Comparison of ENCODE assay signal across 8 cellular contexts in genomic region chr18:46070683-46071614, GRCh38. TPM values are rescaled to one million over a fixed set of nuclear protein-coding genes. Genes with fewer than 3 reads are reported as not detected.
DNase-seq lines count a peak whose midpoint lies in the region; ATAC-seq lines count a peak whose summit lies in the region.

No MANE protein-coding gene starts in this region.

- peaks cover 6 to 46% (median 23%) of the 10 kb centered on the region in 4 donors for H3K4me1 Mint-ChIP-seq in CD4-positive, CD25-positive, alpha-beta regulatory T cell
- peaks cover 45% of the 10 kb centered on the region for H3K4me1 Mint-ChIP-seq in activated T-helper 2 cell treated with anti-CD3 and anti-CD28 coated beads, Interferon-gamma antibody, Interleukin-2, Interleukin-4, amounts not matched to agents 10 μg/mL and 5 μg/mL and 100 μg/mL, durations not matched to agents 14 hours and 24 hours and 36 hours (ENCODE audit: low read depth)

- H3K4me3 Mint-ChIP-seq in CD4-positive, CD25-positive, alpha-beta regulatory T cell = peak overlapping the region; percentile 69 to 90 (median 80)
- H3K4me3 Mint-ChIP-seq in activated T-helper 2 cell treated with anti-CD3 and anti-CD28 coated beads, Interferon-gamma antibody, Interleukin-2, Interleukin-4, amounts not matched to agents 10 μg/mL and 5 μg/mL and 100 μg/mL, durations not matched to agents 14 hours and 24 hours and 36 hours (ENCODE audit: low read depth) = peak overlapping the region; percentile 76

- H3K27ac Mint-ChIP-seq in CD4-positive, CD25-positive, alpha-beta regulatory T cell = peak overlapping the region; percentile 14 to 84 (median 41)
- H3K27ac Mint-ChIP-seq in activated T-helper 2 cell treated with anti-CD3 and anti-CD28 coated beads, Interferon-gamma antibody, Interleukin-2, Interleukin-4, amounts not matched to agents 10 μg/mL and 5 μg/mL and 100 μg/mL, durations not matched to agents 14 hours and 24 hours and 36 hours = peak overlapping the region; percentile 57

- peaks cover 10% of the 10 kb centered on the region for H3K36me3 Mint-ChIP-seq in CD4-positive, CD25-positive, alpha-beta regulatory T cell
- peaks cover 13% of the 10 kb centered on the region for H3K36me3 Mint-ChIP-seq in activated T-helper 2 cell treated with anti-CD3 and anti-CD28 coated beads, Interferon-gamma antibody, Interleukin-2, Interleukin-4, amounts not matched to agents 10 μg/mL and 5 μg/mL and 100 μg/mL, durations not matched to agents 14 hours and 24 hours and 36 hours (ENCODE audit: low read depth)

- H3K36me3 ChIP-seq in CD4-positive, CD25-positive, alpha-beta regulatory T cell (ENCODE audit: control insufficient read depth, insufficient read depth, low read length) = no peaks in the 10 kb centered on the region

- peaks cover 34% of the 10 kb centered on the region for H3K4me1 ChIP-seq in CD4-positive, CD25-positive, alpha-beta regulatory T cell (ENCODE audit: control insufficient read depth, insufficient read depth, low read length, poor library complexity, severe bottlenecking)

- H3K9me3 Mint-ChIP-seq in CD4-positive, CD25-positive, alpha-beta regulatory T cell = peaks cover 0 to 1% (median 0%) of the 10 kb centered on the region in 7 donors
- H3K9me3 Mint-ChIP-seq in activated T-helper 2 cell treated with anti-CD3 and anti-CD28 coated beads, Interferon-gamma antibody, Interleukin-2, Interleukin-4, amounts not matched to agents 10 μg/mL and 5 μg/mL and 100 μg/mL, durations not matched to agents 14 hours and 24 hours and 36 hours = no peaks in the 10 kb centered on the region

- DNase-seq in CD4-positive, CD25-positive, alpha-beta regulatory T cell = peak in 2 of 3 donors; percentile 7 to 24
- no peak for DNase-seq in activated T-helper 2 cell treated with anti-CD3 and anti-CD28 coated beads, Interferon-gamma antibody, Interleukin-2, Interleukin-4, amounts not matched to agents 10 μg/mL and 5 μg/mL and 100 μg/mL, durations not matched to agents 14 hours and 24 hours and 36 hours (ENCODE audit: low spot score)
- peak; percentile 51 for DNase-seq in stimulated activated CD8-positive, alpha-beta memory T cell treated with anti-CD3 and anti-CD28 coated beads, Interleukin-4, amount 100 ng/mL, for 48 hours
- DNase-seq in dedifferentiated amniotic fluid mesenchymal stem cell (ENCODE audit: extremely low spot score) = no peak

- peaks cover 14% of the 10 kb centered on the region for H3K27me3 Mint-ChIP-seq in CD4-positive, CD25-positive, alpha-beta regulatory T cell
- no peaks in the 10 kb centered on the region for H3K27me3 Mint-ChIP-seq in activated T-helper 2 cell treated with anti-CD3 and anti-CD28 coated beads, Interferon-gamma antibody, Interleukin-2, Interleukin-4, amounts not matched to agents 10 μg/mL and 5 μg/mL and 100 μg/mL, durations not matched to agents 14 hours and 24 hours and 36 hours (ENCODE audit: low read depth)

- H3K9me3 ChIP-seq in CD4-positive, CD25-positive, alpha-beta regulatory T cell (ENCODE audit: control insufficient read depth in 2 of 2, low read length in 2 of 2) = no peaks in the 10 kb centered on the region

- H3K4me3 ChIP-seq in CD4-positive, CD25-positive, alpha-beta regulatory T cell (ENCODE audit: low read depth, low read length) = peak overlapping the region; percentile 42
- peak overlapping the region; percentile 67 for H3K4me3 ChIP-seq in iPS-11a (ENCODE audit: low read depth, low read length)

- no peak for ATAC-seq in CD4-positive, CD25-positive, alpha-beta regulatory T cell (ENCODE audit: low read depth in 2 of 2)
- ATAC-seq in HG03342 (IDR thresholded peaks at IDR 0.05; ENCODE audit: unreplicated experiment) = peak; percentile 10
- no peak for ATAC-seq in GM18858 (IDR thresholded peaks at IDR 0.05; ENCODE audit: unreplicated experiment)
- ATAC-seq in HG02763 (IDR thresholded peaks at IDR 0.05; ENCODE audit: unreplicated experiment) = no peak

- no peak overlapping the region for H3K27ac ChIP-seq in CD4-positive, CD25-positive, alpha-beta regulatory T cell (ENCODE audit: insufficient read depth, low read length, poor library complexity, severe bottlenecking)

- intact Hi-C loops in activated T-helper 2 cell treated with anti-CD3 and anti-CD28 coated beads, Interferon-gamma antibody, Interleukin-2, Interleukin-4, amounts not matched to agents 10 μg/mL and 5 μg/mL and 100 μg/mL, durations not matched to agents 14 hours and 24 hours and 36 hours (cut with micrococcal nuclease) = loop anchor here (1.0 to 5.0 kb wide), 4 partner anchors 44 to 384 kb away; no protein-coding TSS in a partner anchor

- no peaks in the 10 kb centered on the region for H3K27me3 ChIP-seq in CD4-positive, CD25-positive, alpha-beta regulatory T cell (ENCODE audit: control insufficient read depth, insufficient read depth, low read length)

RNA-seq across cellular contexts. Expression of gene PSTPIP2, which starts 1.1 kb away (rescaled TPM):
- total RNA-seq in CD4-positive, CD25-positive, alpha-beta regulatory T cell = 14.3 TPM
- polyA plus RNA-seq in CD4-positive, CD25-positive, alpha-beta regulatory T cell = 10 to 100 TPM; 10.3 to 16.1 (median 11.9) TPM
- 36.8 and 39.0 TPM in 2 replicates for total RNA-seq in activated T-helper 2 cell treated with anti-CD3 and anti-CD28 coated beads, Interferon-gamma antibody, Interleukin-2, Interleukin-4, amounts not matched to agents 10 μg/mL and 5 μg/mL and 100 μg/mL, durations not matched to agents 14 hours and 24 hours and 36 hours

RNA-seq across cellular contexts. Expression of gene ATP5F1A, which starts 27.1 kb away (rescaled TPM):
- total RNA-seq in CD4-positive, CD25-positive, alpha-beta regulatory T cell = 171 TPM
- 100 to 1,000 TPM; 553 to 620 (median 576) TPM for polyA plus RNA-seq in CD4-positive, CD25-positive, alpha-beta regulatory T cell
- total RNA-seq in activated T-helper 2 cell treated with anti-CD3 and anti-CD28 coated beads, Interferon-gamma antibody, Interleukin-2, Interleukin-4, amounts not matched to agents 10 μg/mL and 5 μg/mL and 100 μg/mL, durations not matched to agents 14 hours and 24 hours and 36 hours = 441 and 445 TPM in 2 replicates

RNA-seq across cellular contexts. Expression of gene HAUS1, which starts 33.2 kb away (rescaled TPM):
- total RNA-seq in CD4-positive, CD25-positive, alpha-beta regulatory T cell = 21.3 TPM
- polyA plus RNA-seq in CD4-positive, CD25-positive, alpha-beta regulatory T cell = 10 to 100 TPM; 51.2 to 72.1 (median 58.7) TPM
- 52.3 and 58.1 TPM in 2 replicates for total RNA-seq in activated T-helper 2 cell treated with anti-CD3 and anti-CD28 coated beads, Interferon-gamma antibody, Interleukin-2, Interleukin-4, amounts not matched to agents 10 μg/mL and 5 μg/mL and 100 μg/mL, durations not matched to agents 14 hours and 24 hours and 36 hours

Comparison
In these comparisons a context has a peak if more than half of its experiments do, and no peak if none do; other contexts are left out.
1. DNase-seq: peak in CD4-positive, CD25-positive, alpha-beta regulatory T cell (2 of 3) and stimulated activated CD8-positive, alpha-beta memory T cell treated with anti-CD3 and anti-CD28 coated beads, Interleukin-4, amount 100 ng/mL, for 48 hours (single experiment); none in activated T-helper 2 cell treated with anti-CD3 and anti-CD28 coated beads, Interferon-gamma antibody, Interleukin-2, Interleukin-4, amounts not matched to agents 10 μg/mL and 5 μg/mL and 100 μg/mL, durations not matched to agents 14 hours and 24 hours and 36 hours (single experiment) and dedifferentiated amniotic fluid mesenchymal stem cell (single experiment).